Comparison of ENCODE assay signal across 13 cellular contexts in genomic region chr3:170256597-170256996, GRCh38.
"Had no signal": no experiment of that assay in that cellular context is flagged by ENCODE, and none has a peak within 500 bp of the region (broad histone marks: within the 10 kb centered on the region; RNA-seq: fewer than 3 reads in every experiment).

No MANE protein-coding gene starts in this region.

- H3K27ac Mint-ChIP-seq: brain; naive thymus-derived CD4-positive, alpha-beta T cell; type B pancreatic cell had no signal

- H3K4me1 Mint-ChIP-seq: brain had no signal

- H3K4me3 Mint-ChIP-seq: brain; central memory CD8-positive, alpha-beta T cell; naive thymus-derived CD4-positive, alpha-beta T cell; type B pancreatic cell had no signal

- H3K27me3 Mint-ChIP-seq: central memory CD8-positive, alpha-beta T cell; naive thymus-derived CD4-positive, alpha-beta T cell; type B pancreatic cell had no signal

- H3K4me3 ChIP-seq: heart left ventricle had no signal

- ATAC-seq: heart left ventricle; left lobe of liver; naive thymus-derived CD4-positive, alpha-beta T cell had no signal

- H3K9me3 Mint-ChIP-seq: central memory CD8-positive, alpha-beta T cell had no signal

- DNase-seq: amniotic stem cell; cortex of kidney; effector CD8-positive, alpha-beta T cell; foreskin melanocyte; heart left ventricle; islet precursor cell; mammary epithelial cell; naive thymus-derived CD4-positive, alpha-beta T cell; posterior cingulate gyrus had no signal
